Comparison of ENCODE assay signal across 2 cellular contexts in genomic region chr17:56545930-56546329, GRCh38.
TF ChIP-seq lines count a peak whose summit lies in the region.

No MANE protein-coding gene starts in this region.

TF ChIP-seq in HepG2, 621 proteins besides CTCF, POLR2A, EP300 and RAD21:
- TF ChIP-seq MAFK (conservative IDR thresholded peaks at IDR 0.05 in 1 of 2, IDR thresholded peaks at IDR 0.05 in 1 of 2; ENCODE audit: low read length in 2 of 2) (peak; percentile 14 to 34; a peak in 2 of 4 replicates), ZFAT (CRISPR knock-in tag; conservative IDR thresholded peaks at IDR 0.05) (no peak), MAFF (IDR thresholded peaks at IDR 0.05; ENCODE audit: low read depth, low read length) (0 out of 2 replicates have a peak, but pooled peaks have one; percentile 2), FOXC1 (CRISPR knock-in tag; IDR thresholded peaks at IDR 0.05; ENCODE audit: borderline replicate concordance) (no peak), HNRNPL (IDR thresholded peaks at IDR 0.05; ENCODE audit: low read depth, low read length) (no peak), TERF1 (CRISPR knock-in tag; IDR thresholded peaks at IDR 0.05) (no peak), PCBP2 (optimal IDR thresholded peaks at IDR 0.05; ENCODE audit: low read depth, low read length, poor library complexity, severe bottlenecking) (peak; percentile 92), RBM39 (IDR thresholded peaks at IDR 0.05; ENCODE audit: low read depth, low read length, poor library complexity, severe bottlenecking) (no peak), SMAD1 (CRISPR knock-in tag; IDR thresholded peaks at IDR 0.05; ENCODE audit: borderline replicate concordance, low read depth) (no peak), SP5 (CRISPR knock-in tag; IDR thresholded peaks at IDR 0.05; ENCODE audit: borderline replicate concordance, low read depth) (no peak), HNRNPK (IDR thresholded peaks at IDR 0.05; ENCODE audit: low read depth, low read length, poor library complexity, severe bottlenecking) (peak; percentile 99), YEATS4 (CRISPR knock-in tag; IDR thresholded peaks at IDR 0.05; ENCODE audit: borderline replicate concordance) (no peak), ZNF12 (CRISPR knock-in tag; IDR thresholded peaks at IDR 0.05) (no peak), MZF1 (CRISPR knock-in tag; IDR thresholded peaks at IDR 0.05; ENCODE audit: borderline replicate concordance) (no peak)

TF ChIP-seq in H1, 55 proteins besides CTCF, POLR2A, EP300 and RAD21:
- TF ChIP-seq TBP (IDR thresholded peaks at IDR 0.05; ENCODE audit: low read depth, low read length) (no peak), KDM1A (IDR thresholded peaks at IDR 0.05; ENCODE audit: borderline replicate concordance, low read length) (0 out of 2 replicates have a peak, but pooled peaks have one; percentile 21)
